ENCODE assay signal across 1 cellular context in genomic region chr20:53621482-53622246, GRCh38.
TF ChIP-seq lines count a peak whose summit lies in the region.

No MANE protein-coding gene starts in this region.

TF ChIP-seq in A549, 52 proteins besides CTCF, POLR2A, EP300 and RAD21 (continued from another document):
- no peak for TF ChIP-seq REST (IDR thresholded peaks at IDR 0.05)
- TF ChIP-seq CHD2 (IDR thresholded peaks at IDR 0.05; ENCODE audit: low read length, partially characterized antibody): no peak
- no peak for TF ChIP-seq RCOR1 (IDR thresholded peaks at IDR 0.05; ENCODE audit: low read depth, low read length)
- TF ChIP-seq CEBPB (IDR thresholded peaks at IDR 0.05): peak; percentile 88 to 89
- TF ChIP-seq MAFK (IDR thresholded peaks at IDR 0.05; ENCODE audit: partially characterized antibody): peak; percentile 91
- TF ChIP-seq HOXB13 (CRISPR knock-in tag; IDR thresholded peaks at IDR 0.05; ENCODE audit: low read depth): 0 out of 2 replicates have a peak, but pooled peaks have one; percentile 28
- peak; percentile 14; the same call in 1 of the 2 replicates for TF ChIP-seq NPAS2 (CRISPR knock-in tag; IDR thresholded peaks at IDR 0.05; ENCODE audit: borderline replicate concordance)
- no peak for TF ChIP-seq TFCP2L1 (CRISPR knock-in tag; IDR thresholded peaks at IDR 0.05)
- TF ChIP-seq ESRRA (IDR thresholded peaks at IDR 0.05; ENCODE audit: borderline replicate concordance, low read length): no peak
- TF ChIP-seq HMGXB4 (CRISPR knock-in tag; IDR thresholded peaks at IDR 0.05; ENCODE audit: borderline replicate concordance): no peak
- TF ChIP-seq HES2 (IDR thresholded peaks at IDR 0.05): 0 out of 2 replicates have a peak, but pooled peaks have one; percentile 35
- peak; percentile 62; the same call in 1 of the 2 replicates for TF ChIP-seq HEYL (CRISPR knock-in tag; IDR thresholded peaks at IDR 0.05)
- no peak for TF ChIP-seq E2F6 (IDR thresholded peaks at IDR 0.05; ENCODE audit: borderline replicate concordance, low read depth)
- TF ChIP-seq CHD4 (IDR thresholded peaks at IDR 0.05; ENCODE audit: borderline replicate concordance): no peak
- TF ChIP-seq FOSL2 (IDR thresholded peaks at IDR 0.05): peak; percentile 88
- TF ChIP-seq FOSL2 (CRISPR knock-in tag; IDR thresholded peaks at IDR 0.05): peak; percentile 98
- peak; percentile 91 to 96 for TF ChIP-seq JUN (IDR thresholded peaks at IDR 0.05)
- peak; percentile 43 for TF ChIP-seq SMC3 (IDR thresholded peaks at IDR 0.05)
- peak; percentile 96 for TF ChIP-seq JUNB (IDR thresholded peaks at IDR 0.05)
- TF ChIP-seq ATOH8 (CRISPR knock-in tag; IDR thresholded peaks at IDR 0.05; ENCODE audit: low read depth): peak; percentile 70; the same call in 1 of the 2 replicates
- no peak for TF ChIP-seq ZC3H11A (IDR thresholded peaks at IDR 0.05)
- TF ChIP-seq RFX5 (IDR thresholded peaks at IDR 0.05): no peak
- no peak for TF ChIP-seq ELK1 (IDR thresholded peaks at IDR 0.05; ENCODE audit: low read depth, low read length)
- no peak for TF ChIP-seq NFE2L2 (conservative IDR thresholded peaks at IDR 0.05; ENCODE audit: low read length)
- no peak for TF ChIP-seq MAZ (IDR thresholded peaks at IDR 0.05; ENCODE audit: borderline replicate concordance, low read depth, low read length)
- TF ChIP-seq BCL3 (IDR thresholded peaks at IDR 0.05): peak; percentile 94
